In genomic region chr7:6279937-6280336, GRCh38 we compare ENCODE assay signal across 2 cellular contexts.
A peak's percentile ranks its signal among the peaks of the same experiment; 100 is the strongest.
TF ChIP-seq lines count a peak whose summit lies in the region.

No MANE protein-coding gene starts in this region.

TF ChIP-seq in A549, 52 proteins besides CTCF, POLR2A, EP300 and RAD21:
- TF ChIP-seq NR3C1 (IDR thresholded peaks at IDR 0.05) (no peak), ESRRA (IDR thresholded peaks at IDR 0.05; ENCODE audit: borderline replicate concordance, low read length) (no peak), CEBPB (IDR thresholded peaks at IDR 0.05) (no peak), MAZ (IDR thresholded peaks at IDR 0.05; ENCODE audit: borderline replicate concordance, low read depth, low read length) (no peak), KDM1A (IDR thresholded peaks at IDR 0.05; ENCODE audit: low read depth) (no peak), KDM5A (IDR thresholded peaks at IDR 0.05) (no peak), EHMT2 (IDR thresholded peaks at IDR 0.05; ENCODE audit: low read depth) (no peak)

TF ChIP-seq in H1, 55 proteins besides CTCF, POLR2A, EP300 and RAD21:
- TF ChIP-seq HDAC6 (IDR thresholded peaks at IDR 0.05; ENCODE audit: low read depth, low read length) (no peak), KDM1A (IDR thresholded peaks at IDR 0.05; ENCODE audit: borderline replicate concordance, low read length) (0 out of 2 replicates have a peak, but pooled peaks have one; percentile 12)
